ENCODE assay signal across 18 cellular contexts in the genomic region with DNA sequence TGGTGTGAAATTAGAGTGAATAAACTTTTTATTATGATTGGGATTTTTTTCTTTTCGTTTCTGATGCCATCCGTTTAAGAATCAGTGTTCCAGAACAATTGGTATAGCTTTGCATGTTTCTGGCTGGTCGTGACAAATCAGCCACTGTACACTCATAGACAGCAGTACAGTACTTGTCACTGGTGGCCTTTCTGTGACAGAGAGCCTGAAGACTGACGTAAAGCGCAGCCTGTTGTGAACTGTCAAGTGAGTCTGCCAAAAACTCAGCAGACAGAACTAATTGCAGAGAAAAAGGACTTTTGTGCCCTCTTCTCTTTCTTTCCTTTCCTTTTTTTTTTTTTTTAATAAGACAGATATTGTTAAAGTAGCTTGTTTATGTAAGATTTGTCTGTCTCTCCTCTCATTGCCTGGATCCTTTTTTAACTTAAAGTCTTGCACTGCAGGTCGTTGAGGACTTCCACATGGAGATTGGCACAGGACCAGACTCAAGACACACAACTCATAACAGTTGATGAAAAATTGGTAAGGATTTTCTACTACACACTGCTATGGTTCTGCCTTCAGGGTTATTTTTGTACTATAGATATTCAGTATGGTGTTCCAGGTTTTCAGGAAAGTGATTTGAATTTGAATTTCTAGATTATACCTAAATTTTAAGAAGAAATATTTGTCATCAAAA. TPM values are rescaled to one million over a fixed set of nuclear protein-coding genes. Genes with fewer than 3 reads are reported as not detected.
DNase-seq lines count a peak whose midpoint lies in the region; ATAC-seq and TF ChIP-seq lines count a peak whose summit lies in the region.
"Had no signal": no experiment of that assay in that cellular context is flagged by ENCODE, and none has a peak within 500 bp of the region (broad histone marks: within the 10 kb centered on the region; RNA-seq: fewer than 3 reads in every experiment).

No MANE protein-coding gene starts in this region.

- peaks cover 4% of the 10 kb centered on the region for H3K9me3 Mint-ChIP-seq in activated T-helper 2 cell treated with anti-CD3 and anti-CD28 coated beads, Interferon-gamma antibody, Interleukin-2, Interleukin-4, amounts not matched to agents 10 μg/mL and 5 μg/mL and 100 μg/mL, durations not matched to agents 14 hours and 24 hours and 36 hours
- H3K9me3 Mint-ChIP-seq: activated naive CD4-positive, alpha-beta T cell treated with anti-CD3 and anti-CD28 coated beads for 36 hours; stimulated activated naive CD8-positive, alpha-beta T cell treated with anti-CD3 and anti-CD28 coated beads, Interleukin-15, Interleukin-2, amounts not matched to agents 100 ng/mL and 50 ng/mL, for 24 hours; T-helper 2 cell treated with Interferon-gamma antibody and Interleukin-4, amounts not matched to agents 5 μg/mL and 100 μg/mL, for 36 hours had no signal

- H3K36me3 ChIP-seq in SK-N-SH (replicated peaks in 1 of 2; ENCODE audit: control insufficient read depth in 1 of 2, insufficient read depth in 2 of 2, low read length in 1 of 2) (peaks cover 17 to 46% of the 10 kb centered on the region in 2 experiments), gastrocnemius medialis (peaks cover 0 to 24% of the 10 kb centered on the region in 2 donors)

- H3K9me2 ChIP-seq in SK-N-SH, result no peaks in the 10 kb centered on the region

- H3K9me3 ChIP-seq in SK-N-SH (no peaks in the 10 kb centered on the region), gastrocnemius medialis (no peaks in the 10 kb centered on the region)

- H3K36me3 Mint-ChIP-seq in activated T-helper 2 cell treated with anti-CD3 and anti-CD28 coated beads, Interferon-gamma antibody, Interleukin-2, Interleukin-4, amounts not matched to agents 10 μg/mL and 5 μg/mL and 100 μg/mL, durations not matched to agents 14 hours and 24 hours and 36 hours (ENCODE audit: low read depth), result peaks cover 26% of the 10 kb centered on the region

- H3K9ac ChIP-seq in SK-N-SH, result no peak overlapping the region

- peak; percentile 3 for DNase-seq in SK-N-SH
- peak in 35 of 61 donors; percentile 0 to 57 (median 9) for DNase-seq in caudate nucleus (lab: John Stamatoyannopoulos, UW)
- peak; percentile 26 for DNase-seq in left cardiac atrium
- peak; percentile 5 to 23 for DNase-seq in gastrocnemius medialis
- DNase-seq in activated T-helper 2 cell treated with anti-CD3 and anti-CD28 coated beads, Interferon-gamma antibody, Interleukin-2, Interleukin-4, amounts not matched to agents 10 μg/mL and 5 μg/mL and 100 μg/mL, durations not matched to agents 14 hours and 24 hours and 36 hours (ENCODE audit: low spot score), result no peak
- no peak for DNase-seq in activated CD4-positive, alpha-beta T cell treated with anti-CD3 and anti-CD28 coated beads for 1 hour
- DNase-seq: activated CD4-positive, CD25-positive, alpha-beta regulatory T cell treated with anti-CD3 and anti-CD28 coated beads, Interleukin-2, amount 50 U/mL, for 72 hours; activated naive CD4-positive, alpha-beta T cell treated with anti-CD3 and anti-CD28 coated beads for 36 hours; brain microvascular endothelial cell; COR-L47; glutamatergic neuron; H9; islet precursor cell; SHP77 had no signal

- no peaks in the 10 kb centered on the region for H3K27me3 Mint-ChIP-seq in activated T-helper 2 cell treated with anti-CD3 and anti-CD28 coated beads, Interferon-gamma antibody, Interleukin-2, Interleukin-4, amounts not matched to agents 10 μg/mL and 5 μg/mL and 100 μg/mL, durations not matched to agents 14 hours and 24 hours and 36 hours (ENCODE audit: low read depth)
- H3K27me3 Mint-ChIP-seq: stimulated activated naive CD8-positive, alpha-beta T cell treated with anti-CD3 and anti-CD28 coated beads, Interleukin-15, Interleukin-2, amounts not matched to agents 100 ng/mL and 50 ng/mL, for 24 hours had no signal

- CTCF ChIA-PET in SK-N-SH (lab: Yijun Ruan, JAX), result interaction anchor here (0.6 kb wide), 1 partner anchor 19 kb away, joined by 3 read pairs; no protein-coding TSS in a partner anchor

- no peaks in the 10 kb centered on the region for H3K4me1 Mint-ChIP-seq in activated T-helper 2 cell treated with anti-CD3 and anti-CD28 coated beads, Interferon-gamma antibody, Interleukin-2, Interleukin-4, amounts not matched to agents 10 μg/mL and 5 μg/mL and 100 μg/mL, durations not matched to agents 14 hours and 24 hours and 36 hours (ENCODE audit: low read depth)
- H3K4me1 Mint-ChIP-seq: H9 had no signal

- WGBS in SK-N-SH (ENCODE audit: low lambda C conversion rate), result 75% methylated on average over 6 of the region's 6 CpGs

- H3K4me2 ChIP-seq in SK-N-SH, result no peak overlapping the region

- H3K27me3 ChIP-seq in SK-N-SH (ENCODE audit: insufficient read depth), result no peaks in the 10 kb centered on the region
- H3K27me3 ChIP-seq in gastrocnemius medialis, result no peaks in the 10 kb centered on the region
- H3K27me3 ChIP-seq: brain microvascular endothelial cell had no signal

- TF ChIP-seq RAD21 in SK-N-SH (IDR thresholded peaks at IDR 0.05; ENCODE audit: low read length), result no peak

- no peak for ATAC-seq in SK-N-SH treated with all-trans-retinoic acid at 6 μM for 48 hours
- ATAC-seq in left cardiac atrium, result peak; percentile 59 to 88
- peak; percentile 69 to 84 for ATAC-seq in gastrocnemius medialis
- ATAC-seq in HG03460 (IDR thresholded peaks at IDR 0.05; ENCODE audit: unreplicated experiment), result no peak

- POLR2A ChIA-PET in SK-N-SH (lab: Yijun Ruan, JAX), result no interaction called here

- H3K4me1 ChIP-seq in SK-N-SH (ENCODE audit: control insufficient read depth in 1 of 2, insufficient read depth in 2 of 2, low read depth in 1 of 2, low read length in 1 of 2) (peaks cover 2 to 5% of the 10 kb centered on the region in 2 experiments; a peak in 3 of 4 replicates), gastrocnemius medialis (peaks cover 23 to 27% of the 10 kb centered on the region in 2 donors)

- TF ChIP-seq CTCF in SK-N-SH (IDR thresholded peaks at IDR 0.05) (no peak), gastrocnemius medialis (IDR thresholded peaks at IDR 0.05 in 4 of 5, conservative IDR thresholded peaks at IDR 0.05 in 1 of 5) (no peak)

- intact Hi-C loops in left cardiac atrium (cut with DNase I), result no loop called here
- intact Hi-C loops in gastrocnemius medialis (cut with DNase I; ENCODE audit: low total_unique reads), result no loop called here
- intact Hi-C loops in activated T-helper 2 cell treated with anti-CD3 and anti-CD28 coated beads, Interferon-gamma antibody, Interleukin-2, Interleukin-4, amounts not matched to agents 10 μg/mL and 5 μg/mL and 100 μg/mL, durations not matched to agents 14 hours and 24 hours and 36 hours (cut with micrococcal nuclease), result no loop called here

- H3K27ac ChIP-seq in SK-N-SH (ENCODE audit: low read depth in 2 of 2, low read length in 1 of 2), result no peak overlapping the region; a peak in 1 of 4 replicates
- no peak overlapping the region for H3K27ac ChIP-seq in caudate nucleus (ENCODE audit: low read depth, low read length)
- H3K27ac ChIP-seq in gastrocnemius medialis, result peak overlapping the region in 1 of 4 donors; percentile 12
- H3K27ac ChIP-seq: brain microvascular endothelial cell had no signal

- H3F3A ChIP-seq in SK-N-SH (replicated peaks; ENCODE audit: insufficient read depth), result peaks cover 6% of the 10 kb centered on the region

- H3K4me3 ChIP-seq in SK-N-SH (ENCODE audit: low read depth in 2 of 2, low read length in 1 of 2), result no peak overlapping the region
- no peak overlapping the region for H3K4me3 ChIP-seq in gastrocnemius medialis

- in situ Hi-C loops in gastrocnemius medialis (cut with MboI; ENCODE audit: low sequenced_read_pairs in 4 of 4), result no loop called here

- H3K4me3 Mint-ChIP-seq in activated T-helper 2 cell treated with anti-CD3 and anti-CD28 coated beads, Interferon-gamma antibody, Interleukin-2, Interleukin-4, amounts not matched to agents 10 μg/mL and 5 μg/mL and 100 μg/mL, durations not matched to agents 14 hours and 24 hours and 36 hours (ENCODE audit: low read depth), result no peak overlapping the region
- H3K4me3 Mint-ChIP-seq: activated naive CD4-positive, alpha-beta T cell treated with anti-CD3 and anti-CD28 coated beads for 36 hours; H9; stimulated activated naive CD8-positive, alpha-beta T cell treated with anti-CD3 and anti-CD28 coated beads, Interleukin-15, Interleukin-2, amounts not matched to agents 100 ng/mL and 50 ng/mL, for 24 hours; T-helper 2 cell treated with Interferon-gamma antibody and Interleukin-4, amounts not matched to agents 5 μg/mL and 100 μg/mL, for 36 hours had no signal

- no peak for TF ChIP-seq EP300 in SK-N-SH (IDR thresholded peaks at IDR 0.05; ENCODE audit: borderline replicate concordance in 1 of 2, low read depth in 1 of 2, low read length in 1 of 2)

- H4K20me1 ChIP-seq in SK-N-SH (ENCODE audit: insufficient read depth), result no peaks in the 10 kb centered on the region

- no peak overlapping the region for H3K27ac Mint-ChIP-seq in activated T-helper 2 cell treated with anti-CD3 and anti-CD28 coated beads, Interferon-gamma antibody, Interleukin-2, Interleukin-4, amounts not matched to agents 10 μg/mL and 5 μg/mL and 100 μg/mL, durations not matched to agents 14 hours and 24 hours and 36 hours
- H3K27ac Mint-ChIP-seq: activated naive CD4-positive, alpha-beta T cell treated with anti-CD3 and anti-CD28 coated beads for 36 hours; H9; stimulated activated naive CD8-positive, alpha-beta T cell treated with anti-CD3 and anti-CD28 coated beads, Interleukin-15, Interleukin-2, amounts not matched to agents 100 ng/mL and 50 ng/mL, for 24 hours; T-helper 2 cell treated with Interferon-gamma antibody and Interleukin-4, amounts not matched to agents 5 μg/mL and 100 μg/mL, for 36 hours had no signal

- H3K79me2 ChIP-seq in SK-N-SH (ENCODE audit: insufficient read depth), result peaks cover 47% of the 10 kb centered on the region

- no peak overlapping the region for H2AFZ ChIP-seq in SK-N-SH (ENCODE audit: low read depth)

- TF ChIP-seq POLR2A in gastrocnemius medialis (IDR thresholded peaks at IDR 0.05), result no peak

TF ChIP-seq in SK-N-SH treated with all-trans-retinoic acid at 6 μM for 48 hours, 23 proteins besides CTCF, POLR2A, EP300 and RAD21 (continues in another document):
- TF ChIP-seq TCF4 (CRISPR knock-in tag; IDR thresholded peaks at IDR 0.05; ENCODE audit: borderline replicate concordance) (no peak), BACH2 (CRISPR knock-in tag; IDR thresholded peaks at IDR 0.05; ENCODE audit: borderline replicate concordance) (no peak), ZFP3 (CRISPR knock-in tag; IDR thresholded peaks at IDR 0.05) (no peak)

RNA-seq across cellular contexts. Expression of a gene that starts 42.7 kb away (rescaled TPM):
- 104 and 105 TPM in 2 replicates for polyA plus RNA-seq in SK-N-SH (2012; rRNA removed)
- 143 and 187 TPM in 2 replicates for polyA plus RNA-seq in SK-N-SH (2012; cell fraction: cytosol; rRNA removed)
- 21.1 and 40.0 TPM in 2 replicates for polyA plus RNA-seq in SK-N-SH (2012; cell fraction: nucleus; rRNA removed)
- 100 to 1,000 TPM; 114 to 136 TPM for total RNA-seq in left cardiac atrium
- total RNA-seq in gastrocnemius medialis, result 100 to 1,000 TPM; 116 to 170 (median 145) TPM
- total RNA-seq in activated T-helper 2 cell treated with anti-CD3 and anti-CD28 coated beads, Interferon-gamma antibody, Interleukin-2, Interleukin-4, amounts not matched to agents 10 μg/mL and 5 μg/mL and 100 μg/mL, durations not matched to agents 14 hours and 24 hours and 36 hours, result 53.7 and 54.1 TPM in 2 replicates

Comparison
In these comparisons a context has a peak if more than half of its experiments do, and no peak if none do; other contexts are left out.
1. DNase-seq: peak in SK-N-SH (single experiment), caudate nucleus (35 of 61), left cardiac atrium (single experiment) and gastrocnemius medialis (2 of 2); none in activated T-helper 2 cell treated with anti-CD3 and anti-CD28 coated beads, Interferon-gamma antibody, Interleukin-2, Interleukin-4, amounts not matched to agents 10 μg/mL and 5 μg/mL and 100 μg/mL, durations not matched to agents 14 hours and 24 hours and 36 hours (single experiment) and activated CD4-positive, alpha-beta T cell treated with anti-CD3 and anti-CD28 coated beads for 1 hour (single experiment).
2. ATAC-seq: peak in left cardiac atrium (2 of 2) and gastrocnemius medialis (2 of 2); none in SK-N-SH treated with all-trans-retinoic acid at 6 μM for 48 hours (single experiment) and HG03460 (single experiment).